In genomic region chr20:8060977-8061376, GRCh38 we compare ENCODE assay signal across 30 cellular contexts.
"Had no signal": no experiment of that assay in that cellular context is flagged by ENCODE, and none has a peak within 500 bp of the region (broad histone marks: within the 10 kb centered on the region; RNA-seq: fewer than 3 reads in every experiment).

No MANE protein-coding gene starts in this region.

- H3K4me3 ChIP-seq: adrenal gland, body of pancreas, hepatocyte, ovary, upper lobe of left lung, vagina had no signal

- ATAC-seq: body of pancreas; left ventricle myocardium superior; sciatic nerve; stimulated activated memory B cell treated with anti-CD40 and anti-IgM and Interleukin-4, amounts not matched to agents 10 μg/mL and 1 μg/mL and 100 μg/mL, for 72 hours; stimulated activated naive CD8-positive, alpha-beta T cell treated with anti-CD3 and anti-CD28 coated beads, Interleukin-15, amount 100 ng/mL, for 72 hours had no signal

- H3K27ac Mint-ChIP-seq: activated naive CD8-positive, alpha-beta T cell; naive B cell; progenitor cell of endocrine pancreas; stimulated activated memory B cell treated with anti-CD40 and anti-IgM and Interleukin-4, amounts not matched to agents 10 μg/mL and 1 μg/mL and 100 μg/mL, for 72 hours; stimulated activated naive CD8-positive, alpha-beta T cell treated with anti-CD3 and anti-CD28 coated beads, Interleukin-15, amount 100 ng/mL, for 72 hours had no signal

- H3K4me1 Mint-ChIP-seq: naive B cell; stimulated activated memory B cell treated with anti-CD40 and anti-IgM and Interleukin-4, amounts not matched to agents 10 μg/mL and 1 μg/mL and 100 μg/mL, for 72 hours; stimulated activated naive CD8-positive, alpha-beta T cell treated with anti-CD3 and anti-CD28 coated beads, Interleukin-15, amount 100 ng/mL, for 72 hours had no signal

- H3K4me1 ChIP-seq: adrenal gland, body of pancreas, upper lobe of left lung, vagina had no signal

- H3K9me3 ChIP-seq: adrenal gland, body of pancreas, ovary, upper lobe of left lung, vagina had no signal

- H3K4me3 Mint-ChIP-seq: activated naive CD8-positive, alpha-beta T cell; naive B cell; stimulated activated memory B cell treated with anti-CD40 and anti-IgM and Interleukin-4, amounts not matched to agents 10 μg/mL and 1 μg/mL and 100 μg/mL, for 72 hours; stimulated activated naive CD8-positive, alpha-beta T cell treated with anti-CD3 and anti-CD28 coated beads, Interleukin-15, amount 100 ng/mL, for 72 hours had no signal

- H3K27me3 ChIP-seq: adrenal gland, body of pancreas, hepatocyte, ovary, upper lobe of left lung, vagina had no signal

- DNase-seq: activated CD4-positive, alpha-beta T cell treated with anti-CD3 and anti-CD28 coated beads for 4 hours; activated CD4-positive, alpha-beta T cell treated with anti-CD3 and anti-CD28 coated beads, Interleukin-2, amount 50 U/mL, for 4 hours; activated CD8-positive, alpha-beta memory T cell treated with anti-CD3 and anti-CD28 coated beads for 24 hours; activated effector memory CD4-positive, alpha-beta T cell treated with Interleukin-2 at 50 U/mL for 16 hours; activated naive CD4-positive, alpha-beta T cell treated with Interleukin-2 at 50 U/mL for 16 hours; adrenal gland; aorta; body of pancreas; dermis blood vessel endothelial cell; effector CD8-positive, alpha-beta T cell; islet precursor cell; left ventricle myocardium superior; mammary epithelial cell; naive B cell; ovary; retina; small intestine; stimulated activated CD4-positive, alpha-beta T cell treated with anti-CD3 and anti-CD28 coated beads, Interleukin-1b, Interleukin-23, amount 100 ng/mL, for 48 hours; stimulated activated CD4-positive, alpha-beta T cell treated with anti-CD3 and anti-CD28 coated beads, Interleukin-4, amount 100 ng/mL, for 4 hours; stimulated activated CD8-positive, alpha-beta memory T cell treated with anti-CD3 and anti-CD28 coated beads, Interleukin-4, amount 100 ng/mL, for 48 hours; stimulated activated naive CD8-positive, alpha-beta T cell treated with anti-CD3 and anti-CD28 coated beads, Interleukin-15, amount 100 ng/mL, for 72 hours; substantia nigra; upper lobe of left lung had no signal

- H3K36me3 ChIP-seq: adrenal gland, ovary, upper lobe of left lung, vagina had no signal

- H3K36me3 Mint-ChIP-seq: activated naive CD8-positive, alpha-beta T cell; naive B cell; stimulated activated memory B cell treated with anti-CD40 and anti-IgM and Interleukin-4, amounts not matched to agents 10 μg/mL and 1 μg/mL and 100 μg/mL, for 72 hours had no signal

- H3K27ac ChIP-seq: adrenal gland, body of pancreas, epithelial cell of prostate, hepatocyte, ovary, upper lobe of left lung, vagina had no signal

- H3K9me3 Mint-ChIP-seq: stimulated activated memory B cell treated with anti-CD40 and anti-IgM and Interleukin-4, amounts not matched to agents 10 μg/mL and 1 μg/mL and 100 μg/mL, for 72 hours; stimulated activated naive CD8-positive, alpha-beta T cell treated with anti-CD3 and anti-CD28 coated beads, Interleukin-15, amount 100 ng/mL, for 72 hours had no signal

- H3K27me3 Mint-ChIP-seq: activated naive CD8-positive, alpha-beta T cell; naive B cell; progenitor cell of endocrine pancreas; stimulated activated memory B cell treated with anti-CD40 and anti-IgM and Interleukin-4, amounts not matched to agents 10 μg/mL and 1 μg/mL and 100 μg/mL, for 72 hours; stimulated activated naive CD8-positive, alpha-beta T cell treated with anti-CD3 and anti-CD28 coated beads, Interleukin-15, amount 100 ng/mL, for 72 hours had no signal
